In genomic region chr7:158834799-158835784, GRCh38 we compare ENCODE assay signal across 1 cellular context.
A peak's percentile ranks its signal among the peaks of the same experiment; 100 is the strongest.
TF ChIP-seq lines count a peak whose summit lies in the region.

No MANE protein-coding gene starts in this region.

TF ChIP-seq in K562, 482 proteins besides CTCF, POLR2A, EP300 and RAD21 (continued from another document and continues in another):
- TF ChIP-seq EZH2 (IDR thresholded peaks at IDR 0.05; ENCODE audit: borderline replicate concordance, low read depth, low read length) (no peak), NCOA4 (IDR thresholded peaks at IDR 0.05; ENCODE audit: partially characterized antibody) (no peak), ATF1 (CRISPR knock-in tag; IDR thresholded peaks at IDR 0.05) (no peak), ATF1 (tag; IDR thresholded peaks at IDR 0.05) (peak; percentile 83), GATAD2A (IDR thresholded peaks at IDR 0.05) (no peak; the same call in 1 of the 2 replicates), ZNF3 (CRISPR knock-in tag; IDR thresholded peaks at IDR 0.05) (no peak), ZBTB40 (IDR thresholded peaks at IDR 0.05) (peak; percentile 34; the same call in 1 of the 2 replicates), ZBTB40 (CRISPR knock-in tag; IDR thresholded peaks at IDR 0.05) (no peak), MAX (CRISPR knock-in tag; IDR thresholded peaks at IDR 0.05) (no peak), MEF2D (tag; conservative IDR thresholded peaks at IDR 0.05; ENCODE audit: low read depth) (peak; percentile 64), ZNF76 (CRISPR knock-in tag; IDR thresholded peaks at IDR 0.05; ENCODE audit: borderline replicate concordance) (no peak), MEIS2 (IDR thresholded peaks at IDR 0.05; ENCODE audit: partially characterized antibody) (peak; percentile 97), ZNF184 (CRISPR knock-in tag; IDR thresholded peaks at IDR 0.05) (no peak), ZNF695 (CRISPR knock-in tag; IDR thresholded peaks at IDR 0.05) (no peak), ZNF140 (CRISPR knock-in tag; IDR thresholded peaks at IDR 0.05) (no peak), NFRKB (IDR thresholded peaks at IDR 0.05; ENCODE audit: low read depth) (peak; percentile 58; the same call in 1 of the 2 replicates), MCM3 (IDR thresholded peaks at IDR 0.05) (no peak), HIVEP1 (CRISPR knock-in tag; IDR thresholded peaks at IDR 0.05) (no peak), KDM2B (CRISPR knock-in tag; IDR thresholded peaks at IDR 0.05) (no peak), KDM4B (IDR thresholded peaks at IDR 0.05; ENCODE audit: borderline replicate concordance in 2 of 2, low read depth in 1 of 2) (no peak), ZZZ3 (IDR thresholded peaks at IDR 0.05) (no peak), ZNF146 (CRISPR knock-in tag; IDR thresholded peaks at IDR 0.05; ENCODE audit: unreplicated experiment) (no peak), RHOXF2B (CRISPR knock-in tag; conservative IDR thresholded peaks at IDR 0.05) (no peak), SUPT5H (IDR thresholded peaks at IDR 0.05) (0 out of 2 replicates have a peak, but pooled peaks have one; percentile 24), KAT8 (IDR thresholded peaks at IDR 0.05; ENCODE audit: low read depth) (no peak), ZNF253 (CRISPR knock-in tag; conservative IDR thresholded peaks at IDR 0.05) (no peak), FOXK1 (CRISPR knock-in tag; IDR thresholded peaks at IDR 0.05; ENCODE audit: borderline replicate concordance) (no peak), MTA2 (IDR thresholded peaks at IDR 0.05; ENCODE audit: low read depth) (peak; percentile 93), TCF7L2 (IDR thresholded peaks at IDR 0.05; ENCODE audit: low read depth, low read length) (no peak), ZFP1 (CRISPR knock-in tag; IDR thresholded peaks at IDR 0.05) (no peak), FIP1L1 (IDR thresholded peaks at IDR 0.05; ENCODE audit: low read depth, low read length, poor library complexity, severe bottlenecking) (no peak), CREB3 (tag; conservative IDR thresholded peaks at IDR 0.05; ENCODE audit: low read depth) (0 out of 2 replicates have a peak, but pooled peaks have one; percentile 61), NEUROD1 (IDR thresholded peaks at IDR 0.05; ENCODE audit: borderline replicate concordance, low read depth, low read length, partially characterized antibody) (no peak), STAG1 (CRISPR knock-in tag; IDR thresholded peaks at IDR 0.05; ENCODE audit: borderline replicate concordance) (no peak), CUX1 (CRISPR knock-in tag; IDR thresholded peaks at IDR 0.05) (no peak), KAT2B (IDR thresholded peaks at IDR 0.05; ENCODE audit: low read depth, low read length) (no peak), RBM15 (IDR thresholded peaks at IDR 0.05; ENCODE audit: insufficient read depth, low read length) (no peak), ZNF212 (CRISPR knock-in tag; IDR thresholded peaks at IDR 0.05) (no peak), TCFL5 (CRISPR knock-in tag; conservative IDR thresholded peaks at IDR 0.05) (no peak), ZBTB17 (CRISPR knock-in tag; IDR thresholded peaks at IDR 0.05) (peak; percentile 56; the same call in 1 of the 2 replicates), SRSF1 (IDR thresholded peaks at IDR 0.05; ENCODE audit: low read depth, low read length) (no peak)
- TF ChIP-seq, protein P1, sequence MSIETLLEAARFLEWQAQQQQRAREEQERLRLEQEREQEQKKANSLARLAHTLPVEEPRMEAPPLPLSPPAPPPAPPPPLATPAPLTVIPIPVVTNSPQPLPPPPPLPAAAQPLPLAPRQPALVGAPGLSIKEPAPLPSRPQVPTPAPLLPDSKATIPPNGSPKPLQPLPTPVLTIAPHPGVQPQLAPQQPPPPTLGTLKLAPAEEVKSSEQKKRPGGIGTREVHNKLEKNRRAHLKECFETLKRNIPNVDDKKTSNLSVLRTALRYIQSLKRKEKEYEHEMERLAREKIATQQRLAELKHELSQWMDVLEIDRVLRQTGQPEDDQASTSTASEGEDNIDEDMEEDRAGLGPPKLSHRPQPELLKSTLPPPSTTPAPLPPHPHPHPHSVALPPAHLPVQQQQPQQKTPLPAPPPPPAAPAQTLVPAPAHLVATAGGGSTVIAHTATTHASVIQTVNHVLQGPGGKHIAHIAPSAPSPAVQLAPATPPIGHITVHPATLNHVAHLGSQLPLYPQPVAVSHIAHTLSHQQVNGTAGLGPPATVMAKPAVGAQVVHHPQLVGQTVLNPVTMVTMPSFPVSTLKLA (conservative IDR thresholded peaks at IDR 0.05) = peak; percentile 26 to 56
- TF ChIP-seq, protein P2, sequence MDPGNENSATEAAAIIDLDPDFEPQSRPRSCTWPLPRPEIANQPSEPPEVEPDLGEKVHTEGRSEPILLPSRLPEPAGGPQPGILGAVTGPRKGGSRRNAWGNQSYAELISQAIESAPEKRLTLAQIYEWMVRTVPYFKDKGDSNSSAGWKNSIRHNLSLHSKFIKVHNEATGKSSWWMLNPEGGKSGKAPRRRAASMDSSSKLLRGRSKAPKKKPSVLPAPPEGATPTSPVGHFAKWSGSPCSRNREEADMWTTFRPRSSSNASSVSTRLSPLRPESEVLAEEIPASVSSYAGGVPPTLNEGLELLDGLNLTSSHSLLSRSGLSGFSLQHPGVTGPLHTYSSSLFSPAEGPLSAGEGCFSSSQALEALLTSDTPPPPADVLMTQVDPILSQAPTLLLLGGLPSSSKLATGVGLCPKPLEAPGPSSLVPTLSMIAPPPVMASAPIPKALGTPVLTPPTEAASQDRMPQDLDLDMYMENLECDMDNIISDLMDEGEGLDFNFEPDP (CRISPR knock-in tag; IDR thresholded peaks at IDR 0.05) = no peak
- TF ChIP-seq, protein P3, sequence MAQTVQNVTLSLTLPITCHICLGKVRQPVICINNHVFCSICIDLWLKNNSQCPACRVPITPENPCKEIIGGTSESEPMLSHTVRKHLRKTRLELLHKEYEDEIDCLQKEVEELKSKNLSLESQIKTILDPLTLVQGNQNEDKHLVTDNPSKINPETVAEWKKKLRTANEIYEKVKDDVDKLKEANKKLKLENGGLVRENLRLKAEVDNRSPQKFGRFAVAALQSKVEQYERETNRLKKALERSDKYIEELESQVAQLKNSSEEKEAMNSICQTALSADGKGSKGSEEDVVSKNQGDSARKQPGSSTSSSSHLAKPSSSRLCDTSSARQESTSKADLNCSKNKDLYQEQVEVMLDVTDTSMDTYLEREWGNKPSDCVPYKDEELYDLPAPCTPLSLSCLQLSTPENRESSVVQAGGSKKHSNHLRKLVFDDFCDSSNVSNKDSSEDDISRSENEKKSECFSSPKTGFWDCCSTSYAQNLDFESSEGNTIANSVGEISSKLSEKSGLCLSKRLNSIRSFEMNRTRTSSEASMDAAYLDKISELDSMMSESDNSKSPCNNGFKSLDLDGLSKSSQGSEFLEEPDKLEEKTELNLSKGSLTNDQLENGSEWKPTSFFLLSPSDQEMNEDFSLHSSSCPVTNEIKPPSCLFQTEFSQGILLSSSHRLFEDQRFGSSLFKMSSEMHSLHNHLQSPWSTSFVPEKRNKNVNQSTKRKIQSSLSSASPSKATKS (CRISPR knock-in tag; IDR thresholded peaks at IDR 0.05) = no peak
- TF ChIP-seq, protein P4, sequence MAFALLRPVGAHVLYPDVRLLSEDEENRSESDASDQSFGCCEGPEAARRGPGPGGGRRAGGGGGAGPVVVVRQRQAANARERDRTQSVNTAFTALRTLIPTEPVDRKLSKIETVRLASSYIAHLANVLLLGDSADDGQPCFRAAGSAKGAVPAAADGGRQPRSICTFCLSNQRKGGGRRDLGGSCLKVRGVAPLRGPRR (CRISPR knock-in tag; IDR thresholded peaks at IDR 0.05) = no peak
